ENCODE assay signal across 14 cellular contexts in genomic region chr5:172643392-172643871, GRCh38. TPM values are rescaled to one million over a fixed set of nuclear protein-coding genes. Genes with fewer than 3 reads are reported as not detected.
A peak's percentile ranks its signal among the peaks of the same experiment; 100 is the strongest.
DNase-seq lines count a peak whose midpoint lies in the region; ATAC-seq and TF ChIP-seq lines count a peak whose summit lies in the region.
"Had no signal": no experiment of that assay in that cellular context is flagged by ENCODE, and none has a peak within 500 bp of the region (broad histone marks: within the 10 kb centered on the region; RNA-seq: fewer than 3 reads in every experiment).

No MANE protein-coding gene starts in this region.

- H3K27ac Mint-ChIP-seq in activated T-cell treated with anti-CD3 and anti-CD28 coated beads, Interleukin-2, amount 50 U/mL, for 24 hours: no peak overlapping the region
- H3K27ac Mint-ChIP-seq: activated CD8-positive, alpha-beta T cell treated with anti-CD3 and anti-CD28 coated beads, Interleukin-2, amount 10 ng/mL, durations not matched to agents 7 days and 5 days; activated naive CD4-positive, alpha-beta T cell treated with anti-CD3 and anti-CD28 coated beads, Interleukin-2, amount 50 U/mL, for 24 hours had no signal

- no peak overlapping the region for H2AFZ ChIP-seq in PC-3 (ENCODE audit: low read length)

- H3K4me1 ChIP-seq in right cardiac atrium (ENCODE audit: control insufficient read depth, insufficient read depth, low read length) (peaks cover 18% of the 10 kb centered on the region), urinary bladder (ENCODE audit: insufficient read depth) (no peaks in the 10 kb centered on the region), PC-3 (ENCODE audit: insufficient read depth, low read length) (peaks cover 9% of the 10 kb centered on the region)

- peak; percentile 40 for DNase-seq in Right ventricle myocardium inferior (ENCODE audit: missing footprints)
- no peak for DNase-seq in cardiac septum (ENCODE audit: low spot score)
- peak in 1 of 3 donors; percentile 42 for DNase-seq in right cardiac atrium
- DNase-seq in posterior cingulate gyrus: peak in 7 of 10 donors; percentile 38 to 87 (median 60)
- no peak for DNase-seq in PC-3
- DNase-seq in activated T-cell treated with anti-CD3 and anti-CD28 coated beads, Interleukin-2, amount 50 U/mL, for 24 hours: no peak
- DNase-seq: activated CD8-positive, alpha-beta T cell treated with anti-CD3 and anti-CD28 coated beads, Interleukin-2, amount 10 ng/mL, durations not matched to agents 7 days and 5 days; COR-L47; NCI-H1048; NCI-H446 treated with DMSO at 0.1 percent for 48 hours had no signal

- H4K20me1 ChIP-seq in PC-3 (ENCODE audit: low read length): no peaks in the 10 kb centered on the region

- H3K4me3 ChIP-seq in right cardiac atrium (ENCODE audit: low read length) (peak overlapping the region; percentile 84), urinary bladder (ENCODE audit: low read depth, low read length) (peak overlapping the region; percentile 17), PC-3 (ENCODE audit: low read length) (no peak overlapping the region)
- H3K4me3 ChIP-seq: A549 had no signal

- H3K9me3 ChIP-seq in right cardiac atrium (ENCODE audit: control insufficient read depth, low read length) (no peaks in the 10 kb centered on the region), PC-3 (ENCODE audit: low read length) (no peaks in the 10 kb centered on the region)
- H3K9me3 ChIP-seq: A549 had no signal

- H3K27me3 Mint-ChIP-seq in activated T-cell treated with anti-CD3 and anti-CD28 coated beads, Interleukin-2, amount 50 U/mL, for 24 hours: peaks cover 55% of the 10 kb centered on the region

- no peak overlapping the region for H3K4me2 ChIP-seq in PC-3 (ENCODE audit: low read length)
- H3K4me2 ChIP-seq: A549 had no signal

- TF ChIP-seq CTCF in PC-3 (conservative IDR thresholded peaks at IDR 0.05; ENCODE audit: low read depth, low read length): no peak

- no peaks in the 10 kb centered on the region for H3F3A ChIP-seq in PC-3 (ENCODE audit: low read length, unreplicated experiment)

- peaks cover 4% of the 10 kb centered on the region for H3K4me1 Mint-ChIP-seq in activated T-cell treated with anti-CD3 and anti-CD28 coated beads, Interleukin-2, amount 50 U/mL, for 24 hours (ENCODE audit: low read depth)

- no peaks in the 10 kb centered on the region for H3K79me2 ChIP-seq in PC-3 (ENCODE audit: low read length)

- no peaks in the 10 kb centered on the region for H3K9me3 Mint-ChIP-seq in activated T-cell treated with anti-CD3 and anti-CD28 coated beads, Interleukin-2, amount 50 U/mL, for 24 hours
- H3K9me3 Mint-ChIP-seq: activated naive CD4-positive, alpha-beta T cell treated with anti-CD3 and anti-CD28 coated beads, Interleukin-2, amount 50 U/mL, for 24 hours had no signal

- no peak overlapping the region for H3K9ac ChIP-seq in PC-3 (ENCODE audit: low read length)

- H3K36me3 Mint-ChIP-seq in activated T-cell treated with anti-CD3 and anti-CD28 coated beads, Interleukin-2, amount 50 U/mL, for 24 hours (ENCODE audit: low read depth): no peaks in the 10 kb centered on the region
- H3K36me3 Mint-ChIP-seq: activated naive CD4-positive, alpha-beta T cell treated with anti-CD3 and anti-CD28 coated beads, Interleukin-2, amount 50 U/mL, for 24 hours had no signal

- no peak overlapping the region for H3K4me3 Mint-ChIP-seq in activated T-cell treated with anti-CD3 and anti-CD28 coated beads, Interleukin-2, amount 50 U/mL, for 24 hours
- H3K4me3 Mint-ChIP-seq: activated CD8-positive, alpha-beta T cell treated with anti-CD3 and anti-CD28 coated beads, Interleukin-2, amount 10 ng/mL, durations not matched to agents 7 days and 5 days; activated naive CD4-positive, alpha-beta T cell treated with anti-CD3 and anti-CD28 coated beads, Interleukin-2, amount 50 U/mL, for 24 hours had no signal

- 38% methylated on average over 8 of the region's 8 CpGs for WGBS in right cardiac atrium
- WGBS in urinary bladder: 35% methylated on average over 8 of the region's 8 CpGs

- H3K27me3 ChIP-seq in right cardiac atrium (ENCODE audit: control insufficient read depth, insufficient read depth): no peaks in the 10 kb centered on the region
- peaks cover 9% of the 10 kb centered on the region; the same call in 1 of the 2 replicates for H3K27me3 ChIP-seq in PC-3 (ENCODE audit: low read length)

- intact Hi-C loops in Right ventricle myocardium inferior (cut with DNase I): loop anchor here (2.0 to 5.0 kb wide), 3 partner anchors 41 to 165 kb away; no protein-coding TSS in a partner anchor
- intact Hi-C loops in cardiac septum (cut with DNase I): loop anchor here (5.0 kb wide), 2 partner anchors 36 to 146 kb away; no protein-coding TSS in a partner anchor
- intact Hi-C loops in right cardiac atrium (cut with DNase I): loop anchor here in 3 of 4 donors (10.0 kb wide), 2 partner anchors 51 to 89 kb away; no protein-coding TSS in a partner anchor
- intact Hi-C loops in posterior cingulate gyrus (cut with DNase I): loop anchor here (10.0 kb wide), 1 partner anchor 51 kb away; no protein-coding TSS in a partner anchor
- intact Hi-C loops in PC-3 (cut with micrococcal nuclease): no loop called here

- no peak for ATAC-seq in Right ventricle myocardium inferior
- no peak for ATAC-seq in right cardiac atrium
- no peak for ATAC-seq in HG03442 (IDR thresholded peaks at IDR 0.05; ENCODE audit: unreplicated experiment)
- ATAC-seq in PC-3: no peak
- ATAC-seq: A549; activated CD8-positive, alpha-beta T cell treated with anti-CD3 and anti-CD28 coated beads, Interleukin-2, amount 10 ng/mL, durations not matched to agents 7 days and 5 days had no signal

- POLR2A ChIA-PET in PC-3 (lab: Charles Lee; ENCODE audit: unreplicated experiment): no interaction called here

- H3K27ac ChIP-seq in right cardiac atrium (ENCODE audit: low read length): peak overlapping the region; percentile 91
- peak overlapping the region; percentile 29 for H3K27ac ChIP-seq in urinary bladder (ENCODE audit: low read depth)
- H3K27ac ChIP-seq in PC-3 (ENCODE audit: low read length): no peak overlapping the region
- H3K27ac ChIP-seq: A549 had no signal

- no peaks in the 10 kb centered on the region for H3K9me2 ChIP-seq in PC-3 (replicated peaks; ENCODE audit: low read length)

- CTCF ChIA-PET in PC-3 (lab: Charles Lee): interaction anchor here (0.9 kb wide), 1 partner anchor 54 kb away, joined by 3 read pairs; no protein-coding TSS in a partner anchor

- H3K36me3 ChIP-seq in urinary bladder (ENCODE audit: insufficient read depth) (no peaks in the 10 kb centered on the region), PC-3 (ENCODE audit: low read depth, low read length) (no peaks in the 10 kb centered on the region)

- BruUV-seq in PC-3 (replicated peaks; lab: Mats Ljungman, UMichigan): no TSS peak

RNA-seq across cellular contexts. Expression of gene NEURL1B, which starts 2.4 kb away (rescaled TPM):
- total RNA-seq in Right ventricle myocardium inferior (37.1 TPM), cardiac septum (19.7 TPM), right cardiac atrium (10 to 100 TPM; 13.2 to 23.1 (median 18.1) TPM), urinary bladder (52.4 TPM), PC-3 (2014; rRNA removed) (0.95 and 2.5 TPM in 2 replicates)
- polyA plus RNA-seq in right cardiac atrium (16.7 TPM), urinary bladder (51.9 TPM)

Comparison
In these comparisons a context has a peak if more than half of its experiments do, and no peak if none do; other contexts are left out.
1. DNase-seq: peak in Right ventricle myocardium inferior (single experiment) and posterior cingulate gyrus (7 of 10); none in cardiac septum (single experiment), PC-3 (single experiment) and activated T-cell treated with anti-CD3 and anti-CD28 coated beads, Interleukin-2, amount 50 U/mL, for 24 hours (single experiment).